In genomic region chr5:20559845-20560244, GRCh38 we compare ENCODE assay signal across 23 cellular contexts.
"Had no signal": no experiment of that assay in that cellular context is flagged by ENCODE, and none has a peak within 500 bp of the region (broad histone marks: within the 10 kb centered on the region; RNA-seq: fewer than 3 reads in every experiment).

No MANE protein-coding gene starts in this region.

- H3K4me3 ChIP-seq: gastrocnemius medialis, lung, mucosa of descending colon, pancreas, right atrium auricular region, smooth muscle cell, suprapubic skin had no signal

- H3K27me3 ChIP-seq: gastrocnemius medialis, neutrophil, pancreas, right atrium auricular region, suprapubic skin had no signal

- H3K27ac ChIP-seq: gastrocnemius medialis, neutrophil, pancreas, right atrium auricular region, suprapubic skin had no signal

- H3K36me3 ChIP-seq: gastrocnemius medialis, neutrophil, pancreas, right atrium auricular region, suprapubic skin had no signal

- ATAC-seq: gastrocnemius medialis; left ventricle myocardium superior; mucosa of descending colon; natural killer cell treated with Interleukin-12 subunit alpha and Interleukin-12 subunit beta and Interleukin-15 and Interleukin-18, amount 100 ng/mL, for 72 hours; sciatic nerve; stimulated activated naive CD8-positive, alpha-beta T cell treated with anti-CD3 and anti-CD28 coated beads, Interleukin-15, amount 100 ng/mL, for 72 hours had no signal

- H3K4me1 ChIP-seq: gastrocnemius medialis, pancreas, right atrium auricular region, suprapubic skin had no signal

- H3K9me3 ChIP-seq: gastrocnemius medialis, neutrophil, pancreas, right atrium auricular region, suprapubic skin had no signal

- DNase-seq: effector CD8-positive, alpha-beta T cell; gastrocnemius medialis; head of caudate nucleus; kidney glomerular epithelial cell; left ventricle myocardium superior; mesenchymal stem cell; mucosa of descending colon; naive B cell; pancreas; stimulated activated CD4-positive, alpha-beta T cell treated with anti-CD3 and anti-CD28 coated beads, Interleukin-12 subunit alpha, Interleukin-12 subunit beta, amount 100 ng/mL, for 4 hours; stimulated activated CD4-positive, alpha-beta T cell treated with anti-CD3 and anti-CD28 coated beads, Interleukin-1b, Interleukin-23, amount 100 ng/mL, for 48 hours; stimulated activated CD4-positive, alpha-beta T cell treated with anti-CD3 and anti-CD28 coated beads, Interleukin-4, amount 100 ng/mL, for 1 hour; stimulated activated CD8-positive, alpha-beta memory T cell treated with anti-CD3 and anti-CD28 coated beads, Interleukin-4, amount 100 ng/mL, for 48 hours; stimulated activated naive CD4-positive, alpha-beta T cell; stimulated activated naive CD8-positive, alpha-beta T cell treated with anti-CD3 and anti-CD28 coated beads, Interleukin-15, amount 100 ng/mL, for 72 hours; trophoblast cell had no signal
